ENCODE assay signal across 8 cellular contexts in the genomic region with DNA sequence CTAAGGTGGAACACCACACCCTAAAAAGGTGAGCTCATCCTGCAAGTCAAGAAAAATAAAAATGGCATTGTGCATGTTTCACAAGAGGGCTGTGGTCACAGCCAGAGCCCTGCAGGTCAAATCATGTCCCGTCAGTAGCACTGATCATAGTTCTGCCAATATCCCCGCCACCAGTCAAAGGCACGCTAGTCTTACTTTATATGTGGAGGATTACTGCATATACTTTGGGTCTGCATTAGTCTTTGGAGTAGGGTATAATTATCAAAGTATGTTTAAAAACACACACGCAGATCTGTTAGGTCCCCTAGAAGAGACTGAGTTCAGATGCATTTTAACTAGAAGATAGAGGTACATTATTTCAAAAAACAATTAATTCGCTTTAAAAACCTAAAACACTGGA. TPM values are rescaled to one million over a fixed set of nuclear protein-coding genes. Genes with fewer than 3 reads are reported as not detected.
DNase-seq lines count a peak whose midpoint lies in the region; ATAC-seq and TF ChIP-seq lines count a peak whose summit lies in the region.

No MANE protein-coding gene starts in this region.

- TF ChIP-seq CTCF in stomach (IDR thresholded peaks at IDR 0.05) (no peak), uterus (IDR thresholded peaks at IDR 0.05) (no peak)
- no peak for TF ChIP-seq CTCF in CD8-positive, alpha-beta T cell (IDR thresholded peaks at IDR 0.05)

- TF ChIP-seq POLR2A in stomach (IDR thresholded peaks at IDR 0.05) (no peak), uterus (IDR thresholded peaks at IDR 0.05) (no peak)

- ATAC-seq in left ventricle myocardium superior: peak; percentile 10
- no peak for ATAC-seq in GM18511 (IDR thresholded peaks at IDR 0.05; ENCODE audit: unreplicated experiment)
- no peak for ATAC-seq in CD8-positive, alpha-beta T cell

- intact Hi-C loops in left ventricle myocardium superior (cut with micrococcal nuclease): no loop called here
- intact Hi-C loops in stomach (cut with DNase I; ENCODE audit: low total_unique reads): no loop called here
- intact Hi-C loops in CD8-positive, alpha-beta T cell (cut with DNase I, micrococcal nuclease): loop anchor here (5.0 to 10.0 kb wide), 10 partner anchors 238 to 1269 kb away; partner anchors contain the start of genes CCDC28A (in 1 of the 2), CITED2 (in 1 of the 2), HEBP2 (in 1 of the 2) and TNFAIP3 (in 1 of the 2)
- intact Hi-C loops in uterus (cut with DNase I; ENCODE audit: low total_unique reads): no loop called here

- no peaks in the 10 kb centered on the region for H3K9me3 Mint-ChIP-seq in T-helper 2 cell treated with Interferon-gamma antibody and Interleukin-4, amounts not matched to agents 5 μg/mL and 100 μg/mL, for 36 hours
- H3K9me3 Mint-ChIP-seq in CD8-positive, alpha-beta T cell: no peaks in the 10 kb centered on the region

- H3K27ac ChIP-seq in SK-N-MC (peak overlapping the region; percentile 9; the same call in 1 of the 2 replicates), stomach (peak overlapping the region in 4 of 5 donors; percentile 86 to 96 (median 91)), uterus (no peak overlapping the region)
- H3K27ac ChIP-seq in CD8-positive, alpha-beta T cell (ENCODE audit: low read depth, low read length): no peak overlapping the region

- no peak overlapping the region for H3K27ac Mint-ChIP-seq in T-helper 2 cell treated with Interferon-gamma antibody and Interleukin-4, amounts not matched to agents 5 μg/mL and 100 μg/mL, for 36 hours
- H3K27ac Mint-ChIP-seq in CD8-positive, alpha-beta T cell: no peak overlapping the region

- peaks cover 35% of the 10 kb centered on the region for H3K27me3 Mint-ChIP-seq in T-helper 2 cell treated with Interferon-gamma antibody and Interleukin-4, amounts not matched to agents 5 μg/mL and 100 μg/mL, for 36 hours (ENCODE audit: low read depth)
- H3K27me3 Mint-ChIP-seq in CD8-positive, alpha-beta T cell (ENCODE audit: low read depth): peaks cover 36% of the 10 kb centered on the region

- no peak for TF ChIP-seq EP300 in stomach (IDR thresholded peaks at IDR 0.05)

- CTCF ChIA-PET in CD8-positive, alpha-beta T cell (lab: Charles Lee): interaction anchor here (0.8 to 2.9 kb wide), 6 partner anchors 10 to 401 kb away, joined by 3 to 25 read pairs (median 4); no protein-coding TSS in a partner anchor

- H3K4me3 Mint-ChIP-seq in T-helper 2 cell treated with Interferon-gamma antibody and Interleukin-4, amounts not matched to agents 5 μg/mL and 100 μg/mL, for 36 hours: peak overlapping the region; percentile 90
- H3K4me3 Mint-ChIP-seq in CD8-positive, alpha-beta T cell: no peak overlapping the region

- peak overlapping the region; percentile 81 for H3K4me3 ChIP-seq in SK-N-MC
- H3K4me3 ChIP-seq in stomach: peak overlapping the region; percentile 59 to 80 (median 76)
- H3K4me3 ChIP-seq in CD8-positive, alpha-beta T cell (ENCODE audit: low read depth, low read length): no peak overlapping the region
- no peak overlapping the region for H3K4me3 ChIP-seq in uterus

- H3K36me3 Mint-ChIP-seq in T-helper 2 cell treated with Interferon-gamma antibody and Interleukin-4, amounts not matched to agents 5 μg/mL and 100 μg/mL, for 36 hours (ENCODE audit: low read depth): no peaks in the 10 kb centered on the region
- H3K36me3 Mint-ChIP-seq in CD8-positive, alpha-beta T cell: no peaks in the 10 kb centered on the region

- H3K27me3 ChIP-seq in stomach: peaks cover 0 to 21% (median 9%) of the 10 kb centered on the region in 3 donors
- peaks cover 7% of the 10 kb centered on the region for H3K27me3 ChIP-seq in CD8-positive, alpha-beta T cell (ENCODE audit: insufficient read depth, low read length)
- no peaks in the 10 kb centered on the region for H3K27me3 ChIP-seq in uterus

- H3K4me1 Mint-ChIP-seq in T-helper 2 cell treated with Interferon-gamma antibody and Interleukin-4, amounts not matched to agents 5 μg/mL and 100 μg/mL, for 36 hours (ENCODE audit: low read depth): peaks cover 24% of the 10 kb centered on the region
- peaks cover 18% of the 10 kb centered on the region for H3K4me1 Mint-ChIP-seq in CD8-positive, alpha-beta T cell (ENCODE audit: low read depth)

- H3K4me1 ChIP-seq in stomach: peaks cover 6 to 38% (median 28%) of the 10 kb centered on the region in 4 donors
- H3K4me1 ChIP-seq in CD8-positive, alpha-beta T cell (ENCODE audit: insufficient read depth, low read length): peaks cover 9% of the 10 kb centered on the region
- no peaks in the 10 kb centered on the region for H3K4me1 ChIP-seq in uterus

- 35 to 56% (median 41%) methylated on average over 5 of the region's 5 CpGs for WGBS in stomach, 5 donors

- DNase-seq in T-helper 2 cell treated with Interferon-gamma antibody and Interleukin-4, amounts not matched to agents 5 μg/mL and 100 μg/mL, for 36 hours (ENCODE audit: low spot score): no peak
- DNase-seq in T-helper 2 cell: no peak
- DNase-seq in SK-N-MC (ENCODE audit: low read depth, low spot score): no peak
- DNase-seq in left ventricle myocardium superior: no peak
- no peak for DNase-seq in stomach
- DNase-seq in CD8-positive, alpha-beta T cell: no peak
- DNase-seq in uterus: no peak

- POLR2A ChIA-PET in CD8-positive, alpha-beta T cell (lab: Charles Lee): interaction anchor here (1.1 kb wide), 1 partner anchor 102 kb away, joined by 3 read pairs; no protein-coding TSS in a partner anchor

- no peak overlapping the region for H3K9ac ChIP-seq in SK-N-MC (ENCODE audit: insufficient read length)

- H3K9me3 ChIP-seq in SK-N-MC (ENCODE audit: low read depth, low read length) (no peaks in the 10 kb centered on the region), stomach (no peaks in the 10 kb centered on the region), uterus (no peaks in the 10 kb centered on the region)
- H3K9me3 ChIP-seq in CD8-positive, alpha-beta T cell (ENCODE audit: low read length): no peaks in the 10 kb centered on the region

- H3K36me3 ChIP-seq in SK-N-MC (ENCODE audit: insufficient read depth, low read length) (no peaks in the 10 kb centered on the region), stomach (peaks cover 0 to 3% (median 0%) of the 10 kb centered on the region in 4 donors), uterus (no peaks in the 10 kb centered on the region)
- H3K36me3 ChIP-seq in CD8-positive, alpha-beta T cell (ENCODE audit: insufficient read depth, low read length): no peaks in the 10 kb centered on the region

RNA-seq across cellular contexts. Expression of gene PERP, which starts 1.8 kb away (rescaled TPM):
- total RNA-seq in left ventricle myocardium superior (61.9 TPM), stomach (10 to 100 TPM in 3 of 5 donors, 1 to 10 TPM in 2; 3.8 to 53.1 (median 12.8) TPM), uterus (10 to 100 TPM in 3 of 4 donors, 1 to 10 TPM in 1; 9.2 to 18.4 (median 14.8) TPM)
- polyA plus RNA-seq in stomach: 100 to 1,000 TPM in 1 of 3 donors, 10 to 100 TPM in 2; 24.0 to 159 (median 24.2) TPM
- 1 to 10 TPM; 1.6 to 1.9 TPM for total RNA-seq in CD8-positive, alpha-beta T cell

RNA-seq across cellular contexts. Expression of gene ARFGEF3, which starts 56.3 kb away (rescaled TPM):
- 2.3 TPM for total RNA-seq in left ventricle myocardium superior
- total RNA-seq in stomach: 10 to 100 TPM; 13.0 to 44.6 (median 32.1) TPM
- 1 to 10 TPM; 3.2 to 5.2 (median 4.3) TPM for polyA plus RNA-seq in stomach
- total RNA-seq in CD8-positive, alpha-beta T cell: not detected
- 1 to 10 TPM in 3 of 4 donors, under 1 TPM in 1; 0.88 to 5.8 (median 2.4) TPM for total RNA-seq in uterus

Comparison
In these comparisons a context has a peak if more than half of its experiments do, and no peak if none do; other contexts are left out.
1. H3K27ac ChIP-seq: peak in SK-N-MC (single experiment) and stomach (4 of 5); none in CD8-positive, alpha-beta T cell (single experiment) and uterus (0 of 2).
2. H3K4me3 ChIP-seq: peak in SK-N-MC (single experiment) and stomach (4 of 4); none in CD8-positive, alpha-beta T cell (single experiment) and uterus (0 of 2).
3. intact Hi-C loops: an anchor here in CD8-positive, alpha-beta T cell (5.0 to 10.0 kb wide); none called in left ventricle myocardium superior, stomach and uterus.